ENCODE assay signal across 8 cellular contexts in the genomic region with DNA sequence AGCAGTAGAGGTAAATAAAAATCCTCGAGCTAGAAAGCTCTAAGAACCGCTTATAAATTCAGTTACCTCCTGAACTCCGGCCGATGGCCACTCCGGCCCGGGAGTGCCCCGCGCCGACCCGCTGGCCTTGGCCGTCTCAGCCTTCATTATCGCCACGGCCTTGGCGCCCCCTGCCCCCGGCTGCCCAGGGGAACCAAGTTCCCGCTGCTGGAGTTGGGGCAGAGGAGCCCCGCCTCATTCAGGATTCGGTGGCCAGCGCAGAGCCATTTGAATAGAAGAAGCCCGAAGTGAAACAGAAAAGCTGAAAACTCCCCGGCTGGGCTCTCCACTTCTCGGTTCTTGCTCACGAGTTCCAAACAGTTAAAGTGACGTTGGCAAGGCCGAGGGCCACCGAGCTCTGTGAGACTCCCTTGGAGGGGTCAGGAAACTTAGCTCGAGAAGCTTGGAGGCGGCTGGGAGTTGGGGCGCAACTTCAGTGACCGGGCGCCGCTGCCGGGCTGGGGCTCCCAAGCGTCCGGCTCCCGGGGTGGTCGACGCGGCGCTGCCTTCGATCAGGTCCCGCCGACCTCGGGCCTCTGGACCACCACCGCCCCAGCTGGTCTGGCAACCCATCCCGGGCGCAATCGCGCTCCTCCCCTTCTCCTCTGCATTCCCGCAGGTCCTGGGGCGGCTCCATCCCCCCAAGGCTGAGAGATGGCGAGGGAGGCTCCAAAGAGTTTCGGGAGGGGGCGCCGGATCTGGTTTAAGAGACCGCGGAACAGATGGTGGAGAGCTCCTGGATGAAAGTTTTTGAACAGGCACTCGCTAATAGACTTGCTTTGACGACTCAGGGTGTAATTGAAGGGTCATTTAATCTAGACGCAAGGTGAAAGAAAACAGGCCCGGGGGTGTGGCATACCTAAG. TPM values are rescaled to one million over a fixed set of nuclear protein-coding genes. Genes with fewer than 3 reads are reported as not detected.
DNase-seq lines count a peak whose midpoint lies in the region; ATAC-seq and TF ChIP-seq lines count a peak whose summit lies in the region.

No MANE protein-coding gene starts in this region.

- TF ChIP-seq CTCF in AG04450 (IDR thresholded peaks at IDR 0.05; ENCODE audit: low read depth, low read length) (no peak), nephron (IDR thresholded peaks at IDR 0.05; ENCODE audit: unreplicated experiment in 3 of 3) (no peak), CD14-positive monocyte (IDR thresholded peaks at IDR 0.05) (no peak)

- H3K36me3 ChIP-seq in ectodermal cell (ENCODE audit: control insufficient read depth, insufficient read depth, low read length): no peaks in the 10 kb centered on the region

- peaks cover 31% of the 10 kb centered on the region for H3K4me1 ChIP-seq in ectodermal cell (ENCODE audit: control insufficient read depth, insufficient read depth, low read length)

- H3K4me3 Mint-ChIP-seq in nephron (peak overlapping the region; percentile 42 to 74 (median 57)), CD14-positive monocyte (peak overlapping the region in 1 of 2 donors; percentile 77)

- CTCF ChIA-PET in AG04450 (lab: Charles Lee): no interaction called here

- intact Hi-C loops in CD14-positive monocyte (cut with micrococcal nuclease): no loop called here

- POLR2A ChIA-PET in AG04450 (lab: Yijun Ruan, JAX): no interaction called here

- H3K4me3 ChIP-seq in AG04450 (ENCODE audit: low read depth, low read length): peak overlapping the region; percentile 51
- peak overlapping the region; percentile 51 for H3K4me3 ChIP-seq in ectodermal cell (ENCODE audit: insufficient read depth, low read depth, low read length)

- peaks cover 5% of the 10 kb centered on the region for H3K9me3 Mint-ChIP-seq in nephron
- H3K9me3 Mint-ChIP-seq in CD14-positive monocyte: peaks cover 6 to 46% (median 27%) of the 10 kb centered on the region in 7 donors

- H3K27me3 ChIP-seq in AG04450 (ENCODE audit: control insufficient read depth, insufficient read depth, low read length) (peaks cover 78% of the 10 kb centered on the region), ectodermal cell (ENCODE audit: control insufficient read depth, insufficient read depth, low read length, poor library complexity, severe bottlenecking) (peaks cover 100% of the 10 kb centered on the region)

- WGBS in ectodermal cell, 2 experiments: 0 to 1% methylated on average over 61 of the region's 61 CpGs

- DNase-seq in AG04450 (ENCODE audit: low read depth, low spot score): no peak
- no peak for DNase-seq in CD14-positive monocyte (ENCODE audit: low spot score)
- no peak for DNase-seq in NCI-H1930 (lab: John Stamatoyannopoulos, UW)
- no peak for DNase-seq in activated CD4-positive, alpha-beta T cell treated with anti-CD3 and anti-CD28 coated beads for 48 hours
- DNase-seq in NCI-H526 treated with DMSO at 0.1 percent for 48 hours (lab: John Stamatoyannopoulos, UW): no peak

- peak; percentile 80 for ATAC-seq in HG02870 (IDR thresholded peaks at IDR 0.05; ENCODE audit: unreplicated experiment)

- H3K27me3 Mint-ChIP-seq in nephron (ENCODE audit: low read depth) (peaks cover 100% of the 10 kb centered on the region), CD14-positive monocyte (ENCODE audit: low read depth in 3 of 3) (peaks cover 83 to 93% (median 85%) of the 10 kb centered on the region in 3 donors)

- H3K4me1 Mint-ChIP-seq in nephron: peaks cover 28% of the 10 kb centered on the region
- H3K4me1 Mint-ChIP-seq in CD14-positive monocyte: peaks cover 5% of the 10 kb centered on the region

- no peak overlapping the region for H3K27ac Mint-ChIP-seq in nephron
- H3K27ac Mint-ChIP-seq in CD14-positive monocyte: no peak overlapping the region

- H3K9me3 ChIP-seq in AG04450 (ENCODE audit: control insufficient read depth, insufficient read depth, low read length) (peaks cover 7% of the 10 kb centered on the region; the same call in 1 of the 2 replicates), ectodermal cell (ENCODE audit: control insufficient read depth, low read length) (no peaks in the 10 kb centered on the region)

- no peaks in the 10 kb centered on the region for H3K36me3 Mint-ChIP-seq in nephron (ENCODE audit: low read depth)
- H3K36me3 Mint-ChIP-seq in CD14-positive monocyte: peaks cover 0 to 4% of the 10 kb centered on the region in 2 donors

- H3K27ac ChIP-seq in AG04450 (ENCODE audit: low read depth, low read length) (no peak overlapping the region), ectodermal cell (ENCODE audit: insufficient read depth, low read depth, low read length, poor library complexity, severe bottlenecking) (peak overlapping the region; percentile 38)

RNA-seq across cellular contexts. Expression of gene FEZF1, which starts 5.8 kb away (rescaled TPM):
- polyA plus RNA-seq in AG04450 (2011; rRNA removed) (not detected in 2 replicates), CD14-positive monocyte (not detected)
- not detected in 2 replicates for polyA minus RNA-seq in AG04450 (2011; rRNA and poly(A)+ RNA removed)
- 26.5 TPM for polyA plus RNA-seq in ectodermal cell (2013, experiment 1 of 4)
- 54.0 TPM for polyA plus RNA-seq in ectodermal cell (2013, experiment 2 of 4)
- polyA plus RNA-seq in ectodermal cell (2013, experiment 3 of 4): 37.7 TPM
- polyA plus RNA-seq in ectodermal cell (2013, experiment 4 of 4): 50.5 TPM
